Comparison of ENCODE assay signal across 12 cellular contexts in the genomic region with DNA sequence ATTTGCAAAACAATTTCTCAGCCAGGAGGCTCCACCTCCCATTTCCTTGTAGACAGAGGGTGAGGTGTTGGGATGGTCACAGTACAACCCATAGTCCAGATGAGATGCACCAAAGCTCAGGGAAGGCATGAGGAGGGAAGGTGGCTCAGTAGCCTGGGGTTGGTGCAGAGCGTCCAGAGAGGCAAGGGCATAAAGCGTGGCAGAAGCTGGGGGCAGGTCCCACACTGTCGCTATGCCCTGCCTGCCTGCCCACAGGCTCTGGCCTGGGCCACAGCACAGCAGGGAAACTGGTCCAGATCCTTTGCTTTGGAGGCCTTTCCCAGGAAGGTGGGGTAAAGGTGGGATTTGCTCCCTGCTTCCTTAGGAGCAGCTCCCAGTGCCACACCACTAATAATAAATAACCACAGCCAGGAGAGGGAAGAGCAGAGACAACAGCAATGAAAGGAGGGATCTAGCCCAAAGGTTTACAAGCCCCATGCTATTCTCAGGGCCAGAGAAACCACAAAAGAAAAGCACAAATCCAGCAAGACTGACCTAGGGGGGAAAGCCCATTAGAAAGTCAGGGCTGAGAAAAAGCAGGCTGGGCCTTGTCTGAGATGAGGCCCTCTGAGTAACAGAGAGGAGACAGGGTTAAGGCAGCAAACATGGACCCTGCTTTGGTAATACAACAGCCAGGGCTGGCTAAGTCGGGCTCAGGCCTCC. TPM values are rescaled to one million over a fixed set of nuclear protein-coding genes. Genes with fewer than 3 reads are reported as not detected.
DNase-seq lines count a peak whose midpoint lies in the region; ATAC-seq, FAIRE-seq and TF ChIP-seq lines count a peak whose summit lies in the region.
"Had no signal": no experiment of that assay in that cellular context is flagged by ENCODE, and none has a peak within 500 bp of the region (broad histone marks: within the 10 kb centered on the region; RNA-seq: fewer than 3 reads in every experiment).

No MANE protein-coding gene starts in this region.

- DNase-seq in GM12892 (ENCODE audit: insufficient read length) (no peak), SJCRH30 (no peak), germinal center (ENCODE audit: low spot score) (peak; percentile 27), gastrocnemius medialis (peak in 1 of 2 donors; percentile 9), H4 (ENCODE audit: low spot score) (no peak), NCI-H69 (lab: John Stamatoyannopoulos, UW) (no peak)
- DNase-seq: adrenal gland, kidney glomerular epithelial cell, NCI-H1105 treated with DMSO at 0.1 percent for 48 hours, small intestine had no signal

- peak; percentile 30 for FAIRE-seq in GM12892 (lab: Jason Lieb, UNC)
- FAIRE-seq: small intestine had no signal

- intact Hi-C loops in gastrocnemius medialis (cut with DNase I; ENCODE audit: low total_unique reads), result no loop called here

- TF ChIP-seq POLR2A in GM12892 (IDR thresholded peaks at IDR 0.05; ENCODE audit: low read depth, low read length) (no peak), gastrocnemius medialis (IDR thresholded peaks at IDR 0.05) (no peak)

- peak overlapping the region; percentile 94 for H3K27ac ChIP-seq in SJCRH30
- H3K27ac ChIP-seq in gastrocnemius medialis, result peak overlapping the region; percentile 87 to 92 (median 90)

- H3K36me3 ChIP-seq in SJCRH30 (peaks cover 39% of the 10 kb centered on the region), gastrocnemius medialis (peaks cover 0 to 23% of the 10 kb centered on the region in 2 donors)

- in situ Hi-C loops in gastrocnemius medialis (cut with MboI; ENCODE audit: low sequenced_read_pairs in 4 of 4), result no loop called here

- H3K4me3 ChIP-seq in SJCRH30, result no peak overlapping the region
- no peak overlapping the region for H3K4me3 ChIP-seq in gastrocnemius medialis
- H3K4me3 ChIP-seq: adrenal gland had no signal

- H3K4me1 ChIP-seq in SJCRH30, result peaks cover 74% of the 10 kb centered on the region
- peaks cover 84 to 89% of the 10 kb centered on the region in 2 donors for H3K4me1 ChIP-seq in gastrocnemius medialis

- H3K9me3 ChIP-seq in SJCRH30 (replicated peaks), result no peaks in the 10 kb centered on the region
- no peaks in the 10 kb centered on the region for H3K9me3 ChIP-seq in gastrocnemius medialis
- H3K9me3 ChIP-seq: adrenal gland had no signal

- ATAC-seq in gastrocnemius medialis (no peak), GM19463 (IDR thresholded peaks at IDR 0.05; ENCODE audit: unreplicated experiment) (no peak), HG03571 (IDR thresholded peaks at IDR 0.05; ENCODE audit: unreplicated experiment) (no peak)

- H3K27me3 ChIP-seq in SJCRH30 (no peaks in the 10 kb centered on the region), gastrocnemius medialis (no peaks in the 10 kb centered on the region)
- H3K27me3 ChIP-seq: adrenal gland had no signal

- TF ChIP-seq CTCF in gastrocnemius medialis (IDR thresholded peaks at IDR 0.05 in 4 of 5, conservative IDR thresholded peaks at IDR 0.05 in 1 of 5), result no peak

RNA-seq across cellular contexts. Expression of a gene that starts 27.2 kb away (rescaled TPM):
- 0.32 TPM for polyA plus RNA-seq in GM12892 (2012; ENCODE audit: missing spikeins)
- total RNA-seq in SJCRH30 (2014; rRNA removed; shearing (Covaris generic)), result 1.3 and 2.8 TPM in 2 replicates
- total RNA-seq in gastrocnemius medialis, result 1 to 10 TPM in 1 of 4 donors, under 1 TPM in 2, not detected in 1; 0.16 to 1.5 (median 0.36) TPM
- 0.06 and 0.18 TPM in 2 replicates for total RNA-seq in H4 (2014; rRNA removed; shearing (Covaris generic))

RNA-seq across cellular contexts. Expression of a gene that starts 31.3 kb away (rescaled TPM):
- 0.38 TPM for polyA plus RNA-seq in GM12892 (2012; ENCODE audit: missing spikeins)
- 3.4 and 3.6 TPM in 2 replicates for total RNA-seq in SJCRH30 (2014; rRNA removed; shearing (Covaris generic))
- total RNA-seq in gastrocnemius medialis, result 10 to 100 TPM in 1 of 4 donors, 1 to 10 TPM in 1, under 1 TPM in 1, not detected in 1; 0.31 to 20.4 (median 1.7) TPM
- 0.10 TPM in 1 of 2 replicates, not detected in the other for total RNA-seq in H4 (2014; rRNA removed; shearing (Covaris generic))

RNA-seq across cellular contexts. Expression of a gene that starts 40.3 kb away (rescaled TPM):
- 9.2 TPM for polyA plus RNA-seq in GM12892 (2012; ENCODE audit: missing spikeins)
- 105 and 109 TPM in 2 replicates for total RNA-seq in SJCRH30 (2014; rRNA removed; shearing (Covaris generic))
- total RNA-seq in gastrocnemius medialis, result 10 to 100 TPM; 11.8 to 14.5 (median 13.8) TPM
- 50.8 and 61.5 TPM in 2 replicates for total RNA-seq in H4 (2014; rRNA removed; shearing (Covaris generic))
